Comparison of ENCODE assay signal across 26 cellular contexts in genomic region chr12:1362143-1362542, GRCh38.
"Had no signal": no experiment of that assay in that cellular context is flagged by ENCODE, and none has a peak within 500 bp of the region (broad histone marks: within the 10 kb centered on the region; RNA-seq: fewer than 3 reads in every experiment).

No MANE protein-coding gene starts in this region.

- H3K9me3 Mint-ChIP-seq: activated CD4-positive, alpha-beta T cell treated with anti-CD3 and anti-CD28 coated beads, Interleukin-2, amount 10 ng/mL, durations not matched to agents 24 days and 14 days; activated naive CD8-positive, alpha-beta T cell treated with anti-CD3 and anti-CD28 coated beads, Interleukin-2, amount 50 U/mL, for 24 hours; T-helper 1 cell treated with Interleukin-12 subunit alpha and Interleukin-12 subunit beta and Interleukin-4 antibody, amounts not matched to agents 30 μg/mL and 1 μg/mL, for 36 hours had no signal

- ATAC-seq: activated naive CD4-positive, alpha-beta T cell treated with anti-CD3 and anti-CD28 coated beads, Interleukin-2, amount 50 U/mL, for 72 hours; activated naive CD8-positive, alpha-beta T cell treated with anti-CD3 and anti-CD28 coated beads, Interleukin-2, amount 50 U/mL, for 24 hours; Panc1 had no signal

- H3K27ac Mint-ChIP-seq: activated B cell treated with CpG ODN at 0.5 μM for 24 hours; activated CD4-positive, alpha-beta memory T cell treated with anti-CD3 and anti-CD28 coated beads for 36 hours; activated CD4-positive, alpha-beta T cell treated with anti-CD3 and anti-CD28 coated beads, Interleukin-2, amount 10 ng/mL, durations not matched to agents 24 days and 14 days; activated naive CD4-positive, alpha-beta T cell treated with anti-CD3 and anti-CD28 coated beads, Interleukin-2, amount 50 U/mL, for 72 hours; activated naive CD8-positive, alpha-beta T cell treated with anti-CD3 and anti-CD28 coated beads, Interleukin-2, amount 50 U/mL, for 24 hours; activated T-helper 2 cell treated with anti-CD3 and anti-CD28 coated beads, Interferon-gamma antibody, Interleukin-2, Interleukin-4, amounts not matched to agents 10 μg/mL and 5 μg/mL and 100 μg/mL, durations not matched to agents 14 hours and 24 hours and 36 hours; T-helper 1 cell treated with Interleukin-12 subunit alpha and Interleukin-12 subunit beta and Interleukin-4 antibody, amounts not matched to agents 30 μg/mL and 1 μg/mL, for 36 hours had no signal

- H3K4me3 Mint-ChIP-seq: activated B cell treated with CpG ODN at 0.5 μM for 24 hours; activated CD4-positive, alpha-beta memory T cell treated with anti-CD3 and anti-CD28 coated beads for 36 hours; activated CD4-positive, alpha-beta T cell treated with anti-CD3 and anti-CD28 coated beads, Interleukin-2, amount 10 ng/mL, durations not matched to agents 24 days and 14 days; activated naive CD8-positive, alpha-beta T cell treated with anti-CD3 and anti-CD28 coated beads, Interleukin-2, amount 50 U/mL, for 24 hours; T-helper 1 cell treated with Interleukin-12 subunit alpha and Interleukin-12 subunit beta and Interleukin-4 antibody, amounts not matched to agents 30 μg/mL and 1 μg/mL, for 36 hours had no signal

- H3K27me3 Mint-ChIP-seq: activated B cell treated with CpG ODN at 0.5 μM for 24 hours; activated CD4-positive, alpha-beta memory T cell treated with anti-CD3 and anti-CD28 coated beads for 36 hours; activated CD4-positive, alpha-beta T cell treated with anti-CD3 and anti-CD28 coated beads, Interleukin-2, amount 10 ng/mL, durations not matched to agents 24 days and 14 days; activated naive CD8-positive, alpha-beta T cell treated with anti-CD3 and anti-CD28 coated beads, Interleukin-2, amount 50 U/mL, for 24 hours had no signal

- DNase-seq: activated B cell treated with CpG ODN at 0.5 μM for 24 hours; activated CD4-positive, alpha-beta memory T cell treated with anti-CD3 and anti-CD28 coated beads for 36 hours; activated CD4-positive, alpha-beta T cell treated with anti-CD3 and anti-CD28 coated beads for 1 hour; activated CD4-positive, alpha-beta T cell treated with anti-CD3 and anti-CD28 coated beads, Interleukin-2, amount 10 ng/mL, durations not matched to agents 24 days and 14 days; activated CD8-positive, alpha-beta memory T cell treated with anti-CD3 and anti-CD28 coated beads for 24 hours; activated naive CD8-positive, alpha-beta T cell treated with anti-CD3 and anti-CD28 coated beads, Interleukin-2, amount 50 U/mL, for 24 hours; activated T-cell treated with anti-CD3 and anti-CD28 coated beads, Interleukin-2, amount 50 U/mL, for 48 hours; amniotic stem cell; brain microvascular endothelial cell; cerebellar nuclear complex; NCI-H1092; NCI-H1417; NCI-H1930; NCI-H2107; NCI-H2171 treated with DMSO at 0.1 percent for 48 hours; NCI-H226; NCI-H69; NK-92 treated with Interleukin-12 subunit alpha and Interleukin-12 subunit beta, amount 100 ng/mL, for 24 hours; OCI-M1; RPMI8226; SHP77; T-helper 9 cell had no signal

- H3K4me1 Mint-ChIP-seq: activated B cell treated with CpG ODN at 0.5 μM for 24 hours; activated naive CD8-positive, alpha-beta T cell treated with anti-CD3 and anti-CD28 coated beads, Interleukin-2, amount 50 U/mL, for 24 hours had no signal
